In the genomic region with DNA sequence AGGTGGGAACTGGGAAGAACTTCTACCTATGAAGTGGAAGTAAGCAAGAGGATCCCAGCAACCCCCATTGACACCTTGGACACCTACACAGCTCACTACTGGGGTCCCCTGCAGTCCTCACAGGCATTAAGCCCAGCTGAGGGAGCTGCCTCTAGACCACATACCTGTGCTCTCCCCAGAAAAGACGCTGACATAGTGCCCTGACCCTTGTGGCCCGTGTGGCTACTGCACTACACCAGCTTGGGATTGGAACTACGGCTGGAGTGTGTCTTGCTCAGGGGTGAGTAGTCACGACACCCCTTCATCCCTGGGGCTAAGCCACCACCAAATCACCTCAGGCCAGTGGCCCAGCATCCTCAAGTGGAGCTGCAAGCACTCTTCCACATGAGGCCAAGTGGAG, we compare ENCODE assay signal across 31 cellular contexts.
"Had no signal": no experiment of that assay in that cellular context is flagged by ENCODE, and none has a peak within 500 bp of the region (broad histone marks: within the 10 kb centered on the region; RNA-seq: fewer than 3 reads in every experiment).

No MANE protein-coding gene starts in this region.

- H3K9me3 ChIP-seq: testis, uterus had no signal

- H3K27me3 ChIP-seq: neural progenitor cell, ovary, suprapubic skin, testis, transverse colon, upper lobe of right lung, uterus had no signal

- H3K36me3 ChIP-seq: ovary, spleen, suprapubic skin, tibial artery, transverse colon, upper lobe of right lung, uterus had no signal

- H3K4me1 ChIP-seq: neural progenitor cell, parathyroid adenoma, psoas muscle, spleen, suprapubic skin, testis, tibial artery, transverse colon, upper lobe of right lung, uterus had no signal

- DNase-seq: natural killer cell; occipital lobe; ovary; posterior cingulate gyrus; psoas muscle; right cardiac atrium; spleen; stimulated activated CD4-positive, alpha-beta T cell treated with anti-CD3 and anti-CD28 coated beads, Interleukin-12 subunit alpha, Interleukin-12 subunit beta, amount 100 ng/mL, for 4 hours; stimulated activated CD4-positive, alpha-beta T cell treated with anti-CD3 and anti-CD28 coated beads, Interleukin-1b, Interleukin-23, amount 100 ng/mL, for 48 hours; stimulated activated CD4-positive, alpha-beta T cell treated with anti-CD3 and anti-CD28 coated beads, Interleukin-4, amount 100 ng/mL, for 1 hour; stimulated activated CD4-positive, alpha-beta T cell treated with anti-CD3 and anti-CD28 coated beads, Interleukin-4, amount 100 ng/mL, for 4 hours; stimulated activated CD8-positive, alpha-beta memory T cell treated with anti-CD3 and anti-CD28 coated beads, Interleukin-4, amount 100 ng/mL, for 48 hours; stimulated activated naive CD4-positive, alpha-beta T cell; stimulated activated naive CD8-positive, alpha-beta T cell treated with anti-CD3 and anti-CD28 coated beads, Interleukin-15, amount 100 ng/mL, for 72 hours; stimulated activated naive CD8-positive, alpha-beta T cell treated with anti-CD3 and anti-CD28 coated beads, Interleukin-15, Interleukin-2, amounts not matched to agents 100 U/mL and 50 U/mL, for 24 hours; substantia nigra; testis; tibial artery; transverse colon; upper lobe of right lung; uterus had no signal

- H3K4me3 Mint-ChIP-seq: natural killer cell; nephron; neural progenitor cell; stimulated activated memory B cell treated with anti-CD40 and anti-IgM and Interleukin-4, amounts not matched to agents 10 μg/mL and 1 μg/mL and 100 μg/mL, for 72 hours; stimulated activated naive CD8-positive, alpha-beta T cell treated with anti-CD3 and anti-CD28 coated beads, Interleukin-15, amount 100 ng/mL, for 72 hours; type B pancreatic cell had no signal

- H3K27ac ChIP-seq: neural progenitor cell, ovary, parathyroid adenoma, psoas muscle, skin epidermis, spleen, suprapubic skin, testis, tibial artery, transverse colon, upper lobe of right lung, uterus had no signal

- H3K27ac Mint-ChIP-seq: natural killer cell; nephron; neural progenitor cell; progenitor cell of endocrine pancreas; stimulated activated memory B cell treated with anti-CD40 and anti-IgM and Interleukin-4, amounts not matched to agents 10 μg/mL and 1 μg/mL and 100 μg/mL, for 72 hours; stimulated activated naive CD8-positive, alpha-beta T cell treated with anti-CD3 and anti-CD28 coated beads, Interleukin-15, amount 100 ng/mL, for 72 hours; type B pancreatic cell had no signal

- H2AFZ ChIP-seq: neural progenitor cell, parathyroid adenoma had no signal

- H3K36me3 Mint-ChIP-seq: neural progenitor cell, type B pancreatic cell had no signal

- H3K4me2 ChIP-seq: neural progenitor cell, smooth muscle cell had no signal

- H3K9ac ChIP-seq: neural progenitor cell, parathyroid adenoma had no signal

- H3K4me3 ChIP-seq: neural progenitor cell, ovary, psoas muscle, skin epidermis, smooth muscle cell, spleen, suprapubic skin, testis, tibial artery, transverse colon, upper lobe of right lung, uterus had no signal

- H3K27me3 Mint-ChIP-seq: stimulated activated naive CD8-positive, alpha-beta T cell treated with anti-CD3 and anti-CD28 coated beads, Interleukin-15, amount 100 ng/mL, for 72 hours had no signal

- H3K4me1 Mint-ChIP-seq: natural killer cell; nephron; neural progenitor cell; stimulated activated memory B cell treated with anti-CD40 and anti-IgM and Interleukin-4, amounts not matched to agents 10 μg/mL and 1 μg/mL and 100 μg/mL, for 72 hours; stimulated activated naive CD8-positive, alpha-beta T cell treated with anti-CD3 and anti-CD28 coated beads, Interleukin-15, amount 100 ng/mL, for 72 hours had no signal

- H3K79me2 ChIP-seq: parathyroid adenoma had no signal

- ATAC-seq: natural killer cell; psoas muscle; right cardiac atrium; sciatic nerve; stimulated activated memory B cell treated with anti-CD40 and anti-IgM and Interleukin-4, amounts not matched to agents 10 μg/mL and 1 μg/mL and 100 μg/mL, for 72 hours; stimulated activated naive CD8-positive, alpha-beta T cell treated with anti-CD3 and anti-CD28 coated beads, Interleukin-15, amount 100 ng/mL, for 72 hours; stimulated activated naive CD8-positive, alpha-beta T cell treated with anti-CD3 and anti-CD28 coated beads, Interleukin-15, Interleukin-2, amounts not matched to agents 100 U/mL and 50 U/mL, for 24 hours; upper lobe of right lung had no signal
